ENCODE assay signal across 9 cellular contexts in genomic region chr6:125944434-125944816, GRCh38. TPM values are rescaled to one million over a fixed set of nuclear protein-coding genes. Genes with fewer than 3 reads are reported as not detected.
DNase-seq lines count a peak whose midpoint lies in the region; ATAC-seq, FAIRE-seq and TF ChIP-seq lines count a peak whose summit lies in the region.
"Had no signal": no experiment of that assay in that cellular context is flagged by ENCODE, and none has a peak within 500 bp of the region (broad histone marks: within the 10 kb centered on the region; RNA-seq: fewer than 3 reads in every experiment).

No MANE protein-coding gene starts in this region.

- in situ Hi-C loops in astrocyte of the spinal cord (cut with HindIII; ENCODE audit: low sequenced_read_pairs), result no loop called here

- no peaks in the 10 kb centered on the region for H3K4me1 ChIP-seq in kidney (ENCODE audit: control insufficient read depth in 1 of 2, insufficient read depth in 1 of 2, low read depth in 1 of 2, low read length in 2 of 2)

- intact Hi-C loops in kidney (cut with DNase I), result no loop called here

- H3K4me3 ChIP-seq in astrocyte of the spinal cord (ENCODE audit: low read depth, low read length) (no peak overlapping the region), kidney (ENCODE audit: low read length in 2 of 2) (no peak overlapping the region)

- no peaks in the 10 kb centered on the region for H3K9me3 ChIP-seq in kidney (ENCODE audit: control insufficient read depth in 1 of 2, low read length in 2 of 2)

- FAIRE-seq in kidney (lab: Jason Lieb, UNC), result no peak

- ATAC-seq in GM19455 (IDR thresholded peaks at IDR 0.05; ENCODE audit: unreplicated experiment) (no peak), HG02885 (IDR thresholded peaks at IDR 0.05; ENCODE audit: poor library complexity, unreplicated experiment) (no peak)

- H3K9ac ChIP-seq in kidney (ENCODE audit: low read length in 2 of 2), result no peak overlapping the region

- peak overlapping the region in 1 of 2 donors; percentile 26 for H3K27ac ChIP-seq in kidney (ENCODE audit: low read depth in 2 of 2, low read length in 2 of 2)
- H3K27ac ChIP-seq in substantia nigra (ENCODE audit: low read depth, low read length, poor library complexity, severe bottlenecking), result peak overlapping the region; percentile 46

- no peaks in the 10 kb centered on the region for H3K36me3 ChIP-seq in kidney (ENCODE audit: control insufficient read depth in 1 of 2, insufficient read depth in 2 of 2, low read length in 2 of 2)

- peak; percentile 58 for DNase-seq in LHCN-M2 (ENCODE audit: low read depth)
- DNase-seq in astrocyte of the spinal cord (ENCODE audit: low read depth, low spot score), result peak; percentile 51
- peak; percentile 83 for DNase-seq in kidney
- DNase-seq in substantia nigra (lab: John Stamatoyannopoulos, UW), result peak in 33 of 49 donors; percentile 3 to 63 (median 34)
- DNase-seq in NCI-H1436 treated with DMSO at 0.1 percent for 48 hours (lab: John Stamatoyannopoulos, UW), result no peak
- no peak for DNase-seq in activated CD4-positive, CD25-positive, alpha-beta regulatory T cell treated with anti-CD3 and anti-CD28 coated beads, Interleukin-2, amount 50 U/mL, for 72 hours
- DNase-seq: activated CD4-positive, alpha-beta memory T cell treated with anti-CD3 and anti-CD28 coated beads, Interleukin-2, amount 10 ng/mL, durations not matched to agents 7 days and 5 days had no signal

- TF ChIP-seq CTCF in astrocyte of the spinal cord (IDR thresholded peaks at IDR 0.05; ENCODE audit: low read depth, low read length) (no peak), kidney (IDR thresholded peaks at IDR 0.05; ENCODE audit: borderline replicate concordance, extremely low read depth, insufficient read depth) (no peak)

RNA-seq across cellular contexts. Expression of gene HINT3, which starts 12.1 kb away (rescaled TPM):
- total RNA-seq in LHCN-M2 (2014; rRNA removed) (9.7 and 10.9 TPM in 2 replicates), kidney (21.4 TPM)
- polyA plus RNA-seq in LHCN-M2 (2012), result 3.6 TPM
- polyA plus RNA-seq in kidney (ENCODE audit: insufficient read depth, low read depth, low replicate concordance), result 18.9 TPM

RNA-seq across cellular contexts. Expression of gene TRMT11, which starts 41.9 kb away (rescaled TPM):
- total RNA-seq in LHCN-M2 (2014; rRNA removed) (18.8 and 20.7 TPM in 2 replicates), kidney (25.1 TPM)
- polyA plus RNA-seq in LHCN-M2 (2012), result 5.0 TPM
- polyA plus RNA-seq in kidney (ENCODE audit: insufficient read depth, low read depth, low replicate concordance), result 10.6 TPM

Comparison
In these comparisons a context has a peak if more than half of its experiments do, and no peak if none do; other contexts are left out.
1. DNase-seq: peak in LHCN-M2 (single experiment), astrocyte of the spinal cord (single experiment), kidney (single experiment) and substantia nigra (33 of 49); none in NCI-H1436 treated with DMSO at 0.1 percent for 48 hours (single experiment) and activated CD4-positive, CD25-positive, alpha-beta regulatory T cell treated with anti-CD3 and anti-CD28 coated beads, Interleukin-2, amount 50 U/mL, for 72 hours (single experiment).